In genomic region chr1:211369640-211370039, GRCh38 we compare ENCODE assay signal across 18 cellular contexts. TPM values are rescaled to one million over a fixed set of nuclear protein-coding genes. Genes with fewer than 3 reads are reported as not detected.
A peak's percentile ranks its signal among the peaks of the same experiment; 100 is the strongest.
DNase-seq lines count a peak whose midpoint lies in the region; ATAC-seq, FAIRE-seq and TF ChIP-seq lines count a peak whose summit lies in the region.
"Had no signal": no experiment of that assay in that cellular context is flagged by ENCODE, and none has a peak within 500 bp of the region (broad histone marks: within the 10 kb centered on the region; RNA-seq: fewer than 3 reads in every experiment).

No MANE protein-coding gene starts in this region.

- H3K4me3 ChIP-seq in HEK293 (ENCODE audit: low read depth, low read length) (no peak overlapping the region), K562 (no peak overlapping the region)
- H3K4me3 ChIP-seq: A549 had no signal

- in situ Hi-C loops in K562 (cut with MboI): no loop called here

- CTCF ChIA-PET in HEK293 (lab: Yijun Ruan, JAX): no interaction called here
- CTCF ChIA-PET in K562 (lab: Yijun Ruan, JAX; ENCODE audit: low intra/inter-chr PET ratio): no interaction called here

- H3K9me3 ChIP-seq in HEK293 (ENCODE audit: control insufficient read depth, insufficient read depth, low read depth, low read length) (no peaks in the 10 kb centered on the region), K562 (replicated peaks; ENCODE audit: control insufficient read depth, insufficient read depth, low read depth, low read length) (no peaks in the 10 kb centered on the region)
- H3K9me3 ChIP-seq: A549, Caco-2 had no signal

- 72% methylated on average over 9 of the region's 9 CpGs for WGBS in K562 (ENCODE audit: insufficient coverage, low coverage, missing lambda C conversion rate)

- FAIRE-seq in K562 (lab: Jason Lieb, UNC) (no peak), urothelium cell line (lab: Jason Lieb, UNC) (peak; percentile 13)
- FAIRE-seq: A549, H1 had no signal

- BruUV-seq in K562 (replicated peaks; lab: Mats Ljungman, UMichigan): no TSS peak

- intact Hi-C loops in K562 (cut with micrococcal nuclease): no loop called here

- no peak for TF ChIP-seq EP300 in K562 (IDR thresholded peaks at IDR 0.05; ENCODE audit: low read length)

- no peak for TF ChIP-seq POLR2A in K562 (conservative IDR thresholded peaks at IDR 0.05)

- TF ChIP-seq RAD21 in K562 (CRISPR knock-in tag; conservative IDR thresholded peaks at IDR 0.05 in 1 of 2, IDR thresholded peaks at IDR 0.05 in 1 of 2): no peak

- no peaks in the 10 kb centered on the region for H3K79me2 ChIP-seq in K562 (ENCODE audit: control insufficient read depth, insufficient read depth, low read length)

- H2AFZ ChIP-seq in K562 (ENCODE audit: low read depth, low read length): no peak overlapping the region

- peaks cover 0 to 33% of the 10 kb centered on the region in 2 experiments; a peak in 1 of 3 replicates for H3K36me3 ChIP-seq in HEK293 (ENCODE audit: control insufficient read depth in 2 of 2, insufficient read depth in 1 of 2, low read length in 2 of 2)
- no peaks in the 10 kb centered on the region for H3K36me3 ChIP-seq in K562 (ENCODE audit: control insufficient read depth, insufficient read depth, low read length)

- H3K9me1 ChIP-seq in K562 (ENCODE audit: control insufficient read depth, insufficient read depth, low read length): no peaks in the 10 kb centered on the region

- no peak for ATAC-seq in K562
- ATAC-seq in HG02571 (IDR thresholded peaks at IDR 0.05; ENCODE audit: unreplicated experiment): no peak
- ATAC-seq: A549 had no signal

- H3K27ac ChIP-seq in HEK293 (ENCODE audit: extremely low read depth, low read depth, low read length) (no peak overlapping the region), K562 (ENCODE audit: extremely low read depth, low read depth, low read length) (no peak overlapping the region)
- H3K27ac ChIP-seq: 22Rv1, A549, C4-2B, HL-60 had no signal

- no peak for TF ChIP-seq CTCF in HEK293 (tag by site-specific recombination; IDR thresholded peaks at IDR 0.05)
- TF ChIP-seq CTCF in K562 (IDR thresholded peaks at IDR 0.05 in 2 of 3, conservative IDR thresholded peaks at IDR 0.05 in 1 of 3; ENCODE audit: insufficient read depth in 2 of 3, low read depth in 1 of 3, low read length in 3 of 3): no peak

- H3K4me2 ChIP-seq in K562 (ENCODE audit: insufficient read depth, low read length): no peak overlapping the region
- H3K4me2 ChIP-seq: A549 had no signal

- H3K9ac ChIP-seq in K562 (ENCODE audit: insufficient read depth in 1 of 2, low read depth in 2 of 2, low read length in 2 of 2): no peak overlapping the region

- POLR2A ChIA-PET in HEK293 (lab: Yijun Ruan, JAX) (no interaction called here), K562 (lab: Yijun Ruan, JAX) (interaction anchor here (1.4 kb wide), 1 partner anchor 10 kb away, joined by 8 read pairs; no protein-coding TSS in a partner anchor)

- DNase-seq in DMS53 (lab: John Stamatoyannopoulos, UW) (peak; percentile 13), DMS53 treated with DMSO at 0.1 percent for 48 hours (lab: John Stamatoyannopoulos, UW; ENCODE audit: unreplicated experiment) (no peak), K562 (ENCODE audit: extremely low read depth in 1 of 4, low spot score in 3 of 4) (peak in 1 of 4 experiments; percentile 30), urothelium cell line (ENCODE audit: low spot score) (no peak), nucleus accumbens (lab: John Stamatoyannopoulos, UW) (no peak)
- DNase-seq: AML-193; Caco-2; CD4-positive, alpha-beta T cell; DMS79 treated with DMSO at 0.1 percent for 48 hours; GF-D8; H9 had no signal

- H3K4me1 ChIP-seq in HEK293 (ENCODE audit: control insufficient read depth, insufficient read depth, low read length): no peaks in the 10 kb centered on the region
- H3K4me1 ChIP-seq in K562 (replicated peaks in 1 of 2; ENCODE audit: control insufficient read depth in 2 of 2, insufficient read depth in 2 of 2, low read length in 2 of 2): peaks cover 7 to 23% of the 10 kb centered on the region in 2 experiments
- H3K4me1 ChIP-seq: Caco-2 had no signal

- H3K27me3 ChIP-seq in K562 (ENCODE audit: control insufficient read depth in 2 of 2, insufficient read depth in 2 of 2, low read length in 2 of 2): no peaks in the 10 kb centered on the region

- no peaks in the 10 kb centered on the region for H4K20me1 ChIP-seq in K562 (replicated peaks; ENCODE audit: control insufficient read depth, insufficient read depth, low read length)

TF ChIP-seq in HEK293, 187 proteins besides CTCF, POLR2A, EP300 and RAD21:
- TF ChIP-seq ZNF510 (tag by site-specific recombination; IDR thresholded peaks at IDR 0.05; ENCODE audit: insufficient replicate concordance) (no peak), ZBTB17 (tag by site-specific recombination; IDR thresholded peaks at IDR 0.05) (no peak), SALL2 (tag by site-specific recombination; IDR thresholded peaks at IDR 0.05; ENCODE audit: borderline replicate concordance) (no peak), ZSCAN4 (tag by site-specific recombination; IDR thresholded peaks at IDR 0.05) (peak; percentile 55)

TF ChIP-seq in K562, 482 proteins besides CTCF, POLR2A, EP300 and RAD21:
- TF ChIP-seq CEBPZ (IDR thresholded peaks at IDR 0.05; ENCODE audit: borderline replicate concordance, low read depth, low read length) (no peak), CREB5 (CRISPR knock-in tag; IDR thresholded peaks at IDR 0.05) (no peak), BHLHE40 (IDR thresholded peaks at IDR 0.05; ENCODE audit: low read length) (peak; percentile 64; the same call in 1 of the 2 replicates), RBFOX2 (IDR thresholded peaks at IDR 0.05; ENCODE audit: low read depth, low read length) (no peak), FOXK1 (CRISPR knock-in tag; IDR thresholded peaks at IDR 0.05; ENCODE audit: borderline replicate concordance) (no peak)

RNA-seq across cellular contexts. Expression of gene TRAF5, which starts 43.0 kb away (rescaled TPM):
- 14.9 and 15.0 TPM in 2 replicates for total RNA-seq in K562 (2011; cell fraction: chromatin; rRNA removed; ENCODE audit: low replicate concordance)
- total RNA-seq in K562 (2011; cell fraction: nucleolus; rRNA removed): 7.1 and 7.5 TPM in 2 replicates
- 11.6 and 16.0 TPM in 2 replicates for total RNA-seq in K562 (2011; cell fraction: nucleoplasm; rRNA removed)
- total RNA-seq in K562 (2014; rRNA removed) (5.1 and 5.2 TPM in 2 replicates), K562 (2014; rRNA removed; fragmentation: Illumina TruSeq; extraction: Trizol) (4.8 and 5.5 TPM in 2 replicates), K562 (2015; rRNA removed; fragmentation: Illumina TruSeq; extraction: Trizol) (8.9 and 9.3 TPM in 2 replicates), K562 (2021) (5.4 and 5.7 TPM in 2 replicates)
- polyA plus RNA-seq in K562 (2011; rRNA removed) (5.3 and 5.8 TPM in 2 replicates), K562 (2014; fragmentation: Illumina TruSeq; extraction: Trizol) (5.9 and 7.4 TPM in 2 replicates), K562 (2014; fragmentation: Nextera tagmentation; extraction: Ambion mirVana) (1 to 10 TPM; 2.0 to 2.8 TPM), K562 (2014; rRNA removed) (5.9 and 6.7 TPM in 2 replicates)
- polyA plus RNA-seq in K562 (2011; cell fraction: cytosol; rRNA removed): 2.0 and 3.5 TPM in 2 replicates
- 21.1 and 28.3 TPM in 2 replicates for polyA plus RNA-seq in K562 (2011; cell fraction: nucleus; rRNA removed)
- polyA plus RNA-seq in K562 (2012): 5.0 and 7.9 TPM in 2 replicates
- 4.8 and 5.0 TPM in 2 replicates for polyA minus RNA-seq in K562 (2011; rRNA and poly(A)+ RNA removed)
- 2.2 and 2.5 TPM in 2 replicates for polyA minus RNA-seq in K562 (2011; cell fraction: cytosol; rRNA and poly(A)+ RNA removed)
- polyA minus RNA-seq in K562 (2011; cell fraction: nucleus; rRNA and poly(A)+ RNA removed): 5.5 and 7.7 TPM in 2 replicates
